1 cellular context compared by ENCODE assay signal in the genomic region with DNA sequence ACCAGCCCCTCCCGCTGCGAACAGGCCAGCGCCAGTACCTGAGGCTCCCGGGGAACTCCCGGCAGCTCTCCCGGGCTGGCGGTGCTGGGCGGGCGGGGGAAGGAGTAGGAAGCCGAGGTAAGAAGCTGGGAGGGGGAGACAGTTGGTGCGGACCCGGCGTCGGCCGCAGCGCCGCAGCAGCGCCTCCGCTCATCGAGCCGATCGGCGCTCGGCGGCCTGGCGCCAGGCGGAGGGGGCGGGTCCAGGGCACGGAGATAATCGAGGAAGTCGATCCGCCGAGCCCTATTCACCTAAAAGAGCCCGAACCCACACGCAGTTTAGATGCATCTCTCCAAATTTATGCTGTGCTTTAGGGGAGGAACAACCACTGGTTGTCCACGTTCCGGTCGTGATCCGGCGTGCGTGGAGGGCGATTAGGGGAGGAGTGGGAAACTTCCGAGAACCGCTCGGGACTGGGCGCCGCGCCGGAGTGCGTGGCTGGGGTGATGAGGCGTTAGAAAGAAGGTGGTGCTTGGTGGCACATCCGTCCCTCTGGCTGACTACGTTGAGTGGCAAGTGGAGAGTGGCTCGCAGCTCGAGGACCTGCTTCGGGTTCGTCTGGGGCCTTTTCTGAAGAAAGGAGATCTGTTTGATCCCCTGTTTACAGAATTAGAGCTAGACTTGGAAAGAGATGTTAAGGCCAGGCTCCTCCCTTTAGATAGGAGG.
TF ChIP-seq lines count a peak whose summit lies in the region.

A gene with protein sequence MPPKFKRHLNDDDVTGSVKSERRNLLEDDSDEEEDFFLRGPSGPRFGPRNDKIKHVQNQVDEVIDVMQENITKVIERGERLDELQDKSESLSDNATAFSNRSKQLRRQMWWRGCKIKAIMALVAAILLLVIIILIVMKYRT (minus strand): TSS at position 194 of the 705 bp plus-strand sequence. CDS start 3,651 bp downstream, outside the sequence.

TF ChIP-seq in HEK293, 187 proteins besides CTCF, POLR2A, EP300 and RAD21 (continued from another document and continues in another):
- TF ChIP-seq ZNF311 (tag by site-specific recombination; IDR thresholded peaks at IDR 0.05; ENCODE audit: borderline replicate concordance) = no peak
- TF ChIP-seq ZBTB7A (tag by site-specific recombination; IDR thresholded peaks at IDR 0.05; ENCODE audit: low read depth) = no peak
- TF ChIP-seq ZNF404 (tag by site-specific recombination; IDR thresholded peaks at IDR 0.05) = no peak
- TF ChIP-seq ZNF610 (tag by site-specific recombination; IDR thresholded peaks at IDR 0.05; ENCODE audit: borderline replicate concordance) = no peak
- no peak for TF ChIP-seq ZNF214 (tag by site-specific recombination; IDR thresholded peaks at IDR 0.05; ENCODE audit: borderline replicate concordance)
- no peak for TF ChIP-seq ZNF544 (tag by site-specific recombination; IDR thresholded peaks at IDR 0.05)
- TF ChIP-seq, protein P1, sequence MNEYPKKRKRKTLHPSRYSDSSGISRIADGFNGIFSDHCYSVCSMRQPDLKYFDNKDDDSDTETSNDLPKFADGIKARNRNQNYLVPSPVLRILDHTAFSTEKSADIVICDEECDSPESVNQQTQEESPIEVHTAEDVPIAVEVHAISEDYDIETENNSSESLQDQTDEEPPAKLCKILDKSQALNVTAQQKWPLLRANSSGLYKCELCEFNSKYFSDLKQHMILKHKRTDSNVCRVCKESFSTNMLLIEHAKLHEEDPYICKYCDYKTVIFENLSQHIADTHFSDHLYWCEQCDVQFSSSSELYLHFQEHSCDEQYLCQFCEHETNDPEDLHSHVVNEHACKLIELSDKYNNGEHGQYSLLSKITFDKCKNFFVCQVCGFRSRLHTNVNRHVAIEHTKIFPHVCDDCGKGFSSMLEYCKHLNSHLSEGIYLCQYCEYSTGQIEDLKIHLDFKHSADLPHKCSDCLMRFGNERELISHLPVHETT (tag by site-specific recombination; IDR thresholded peaks at IDR 0.05) = peak; percentile 57; the same call in 1 of the 2 replicates
- TF ChIP-seq, protein P2, sequence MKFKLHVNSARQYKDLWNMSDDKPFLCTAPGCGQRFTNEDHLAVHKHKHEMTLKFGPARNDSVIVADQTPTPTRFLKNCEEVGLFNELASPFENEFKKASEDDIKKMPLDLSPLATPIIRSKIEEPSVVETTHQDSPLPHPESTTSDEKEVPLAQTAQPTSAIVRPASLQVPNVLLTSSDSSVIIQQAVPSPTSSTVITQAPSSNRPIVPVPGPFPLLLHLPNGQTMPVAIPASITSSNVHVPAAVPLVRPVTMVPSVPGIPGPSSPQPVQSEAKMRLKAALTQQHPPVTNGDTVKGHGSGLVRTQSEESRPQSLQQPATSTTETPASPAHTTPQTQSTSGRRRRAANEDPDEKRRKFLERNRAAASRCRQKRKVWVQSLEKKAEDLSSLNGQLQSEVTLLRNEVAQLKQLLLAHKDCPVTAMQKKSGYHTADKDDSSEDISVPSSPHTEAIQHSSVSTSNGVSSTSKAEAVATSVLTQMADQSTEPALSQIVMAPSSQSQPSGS (tag by site-specific recombination; IDR thresholded peaks at IDR 0.05; ENCODE audit: low read depth) = no peak
- TF ChIP-seq, protein P3, sequence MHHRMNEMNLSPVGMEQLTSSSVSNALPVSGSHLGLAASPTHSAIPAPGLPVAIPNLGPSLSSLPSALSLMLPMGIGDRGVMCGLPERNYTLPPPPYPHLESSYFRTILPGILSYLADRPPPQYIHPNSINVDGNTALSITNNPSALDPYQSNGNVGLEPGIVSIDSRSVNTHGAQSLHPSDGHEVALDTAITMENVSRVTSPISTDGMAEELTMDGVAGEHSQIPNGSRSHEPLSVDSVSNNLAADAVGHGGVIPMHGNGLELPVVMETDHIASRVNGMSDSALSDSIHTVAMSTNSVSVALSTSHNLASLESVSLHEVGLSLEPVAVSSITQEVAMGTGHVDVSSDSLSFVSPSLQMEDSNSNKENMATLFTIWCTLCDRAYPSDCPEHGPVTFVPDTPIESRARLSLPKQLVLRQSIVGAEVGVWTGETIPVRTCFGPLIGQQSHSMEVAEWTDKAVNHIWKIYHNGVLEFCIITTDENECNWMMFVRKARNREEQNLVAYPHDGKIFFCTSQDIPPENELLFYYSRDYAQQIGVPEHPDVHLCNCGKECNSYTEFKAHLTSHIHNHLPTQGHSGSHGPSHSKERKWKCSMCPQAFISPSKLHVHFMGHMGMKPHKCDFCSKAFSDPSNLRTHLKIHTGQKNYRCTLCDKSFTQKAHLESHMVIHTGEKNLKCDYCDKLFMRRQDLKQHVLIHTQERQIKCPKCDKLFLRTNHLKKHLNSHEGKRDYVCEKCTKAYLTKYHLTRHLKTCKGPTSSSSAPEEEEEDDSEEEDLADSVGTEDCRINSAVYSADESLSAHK (tag by site-specific recombination; IDR thresholded peaks at IDR 0.05) = 0 out of 2 replicates have a peak, but pooled peaks have one; percentile 39
- TF ChIP-seq, protein P4, sequence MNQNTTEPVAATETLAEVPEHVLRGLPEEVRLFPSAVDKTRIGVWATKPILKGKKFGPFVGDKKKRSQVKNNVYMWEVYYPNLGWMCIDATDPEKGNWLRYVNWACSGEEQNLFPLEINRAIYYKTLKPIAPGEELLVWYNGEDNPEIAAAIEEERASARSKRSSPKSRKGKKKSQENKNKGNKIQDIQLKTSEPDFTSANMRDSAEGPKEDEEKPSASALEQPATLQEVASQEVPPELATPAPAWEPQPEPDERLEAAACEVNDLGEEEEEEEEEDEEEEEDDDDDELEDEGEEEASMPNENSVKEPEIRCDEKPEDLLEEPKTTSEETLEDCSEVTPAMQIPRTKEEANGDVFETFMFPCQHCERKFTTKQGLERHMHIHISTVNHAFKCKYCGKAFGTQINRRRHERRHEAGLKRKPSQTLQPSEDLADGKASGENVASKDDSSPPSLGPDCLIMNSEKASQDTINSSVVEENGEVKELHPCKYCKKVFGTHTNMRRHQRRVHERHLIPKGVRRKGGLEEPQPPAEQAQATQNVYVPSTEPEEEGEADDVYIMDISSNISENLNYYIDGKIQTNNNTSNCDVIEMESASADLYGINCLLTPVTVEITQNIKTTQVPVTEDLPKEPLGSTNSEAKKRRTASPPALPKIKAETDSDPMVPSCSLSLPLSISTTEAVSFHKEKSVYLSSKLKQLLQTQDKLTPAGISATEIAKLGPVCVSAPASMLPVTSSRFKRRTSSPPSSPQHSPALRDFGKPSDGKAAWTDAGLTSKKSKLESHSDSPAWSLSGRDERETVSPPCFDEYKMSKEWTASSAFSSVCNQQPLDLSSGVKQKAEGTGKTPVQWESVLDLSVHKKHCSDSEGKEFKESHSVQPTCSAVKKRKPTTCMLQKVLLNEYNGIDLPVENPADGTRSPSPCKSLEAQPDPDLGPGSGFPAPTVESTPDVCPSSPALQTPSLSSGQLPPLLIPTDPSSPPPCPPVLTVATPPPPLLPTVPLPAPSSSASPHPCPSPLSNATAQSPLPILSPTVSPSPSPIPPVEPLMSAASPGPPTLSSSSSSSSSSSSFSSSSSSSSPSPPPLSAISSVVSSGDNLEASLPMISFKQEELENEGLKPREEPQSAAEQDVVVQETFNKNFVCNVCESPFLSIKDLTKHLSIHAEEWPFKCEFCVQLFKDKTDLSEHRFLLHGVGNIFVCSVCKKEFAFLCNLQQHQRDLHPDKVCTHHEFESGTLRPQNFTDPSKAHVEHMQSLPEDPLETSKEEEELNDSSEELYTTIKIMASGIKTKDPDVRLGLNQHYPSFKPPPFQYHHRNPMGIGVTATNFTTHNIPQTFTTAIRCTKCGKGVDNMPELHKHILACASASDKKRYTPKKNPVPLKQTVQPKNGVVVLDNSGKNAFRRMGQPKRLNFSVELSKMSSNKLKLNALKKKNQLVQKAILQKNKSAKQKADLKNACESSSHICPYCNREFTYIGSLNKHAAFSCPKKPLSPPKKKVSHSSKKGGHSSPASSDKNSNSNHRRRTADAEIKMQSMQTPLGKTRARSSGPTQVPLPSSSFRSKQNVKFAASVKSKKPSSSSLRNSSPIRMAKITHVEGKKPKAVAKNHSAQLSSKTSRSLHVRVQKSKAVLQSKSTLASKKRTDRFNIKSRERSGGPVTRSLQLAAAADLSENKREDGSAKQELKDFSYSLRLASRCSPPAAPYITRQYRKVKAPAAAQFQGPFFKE (tag by site-specific recombination; IDR thresholded peaks at IDR 0.05; ENCODE audit: borderline replicate concordance) = no peak
- TF ChIP-seq, protein P5, sequence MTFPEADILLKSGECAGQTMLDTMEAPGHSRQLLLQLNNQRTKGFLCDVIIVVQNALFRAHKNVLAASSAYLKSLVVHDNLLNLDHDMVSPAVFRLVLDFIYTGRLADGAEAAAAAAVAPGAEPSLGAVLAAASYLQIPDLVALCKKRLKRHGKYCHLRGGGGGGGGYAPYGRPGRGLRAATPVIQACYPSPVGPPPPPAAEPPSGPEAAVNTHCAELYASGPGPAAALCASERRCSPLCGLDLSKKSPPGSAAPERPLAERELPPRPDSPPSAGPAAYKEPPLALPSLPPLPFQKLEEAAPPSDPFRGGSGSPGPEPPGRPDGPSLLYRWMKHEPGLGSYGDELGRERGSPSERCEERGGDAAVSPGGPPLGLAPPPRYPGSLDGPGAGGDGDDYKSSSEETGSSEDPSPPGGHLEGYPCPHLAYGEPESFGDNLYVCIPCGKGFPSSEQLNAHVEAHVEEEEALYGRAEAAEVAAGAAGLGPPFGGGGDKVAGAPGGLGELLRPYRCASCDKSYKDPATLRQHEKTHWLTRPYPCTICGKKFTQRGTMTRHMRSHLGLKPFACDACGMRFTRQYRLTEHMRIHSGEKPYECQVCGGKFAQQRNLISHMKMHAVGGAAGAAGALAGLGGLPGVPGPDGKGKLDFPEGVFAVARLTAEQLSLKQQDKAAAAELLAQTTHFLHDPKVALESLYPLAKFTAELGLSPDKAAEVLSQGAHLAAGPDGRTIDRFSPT (tag by site-specific recombination; IDR thresholded peaks at IDR 0.05) = no peak
- peak; percentile 86; the same call in 1 of the 2 replicates for TF ChIP-seq ZBTB48 (tag by site-specific recombination; IDR thresholded peaks at IDR 0.05)
- TF ChIP-seq ZNF175 (tag by site-specific recombination; IDR thresholded peaks at IDR 0.05) = no peak
- TF ChIP-seq ZFP69B (tag by site-specific recombination; IDR thresholded peaks at IDR 0.05) = peak; percentile 48
- TF ChIP-seq ZNF23 (tag by site-specific recombination; IDR thresholded peaks at IDR 0.05; ENCODE audit: borderline replicate concordance) = no peak
- TF ChIP-seq ZBTB20 (tag by site-specific recombination; IDR thresholded peaks at IDR 0.05) = peak; percentile 71; the same call in 1 of the 2 replicates
- TF ChIP-seq, protein P6, sequence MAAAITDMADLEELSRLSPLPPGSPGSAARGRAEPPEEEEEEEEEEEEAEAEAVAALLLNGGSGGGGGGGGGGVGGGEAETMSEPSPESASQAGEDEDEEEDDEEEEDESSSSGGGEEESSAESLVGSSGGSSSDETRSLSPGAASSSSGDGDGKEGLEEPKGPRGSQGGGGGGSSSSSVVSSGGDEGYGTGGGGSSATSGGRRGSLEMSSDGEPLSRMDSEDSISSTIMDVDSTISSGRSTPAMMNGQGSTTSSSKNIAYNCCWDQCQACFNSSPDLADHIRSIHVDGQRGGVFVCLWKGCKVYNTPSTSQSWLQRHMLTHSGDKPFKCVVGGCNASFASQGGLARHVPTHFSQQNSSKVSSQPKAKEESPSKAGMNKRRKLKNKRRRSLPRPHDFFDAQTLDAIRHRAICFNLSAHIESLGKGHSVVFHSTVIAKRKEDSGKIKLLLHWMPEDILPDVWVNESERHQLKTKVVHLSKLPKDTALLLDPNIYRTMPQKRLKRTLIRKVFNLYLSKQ (tag by site-specific recombination; IDR thresholded peaks at IDR 0.05; ENCODE audit: borderline replicate concordance) = no peak
- peak; percentile 78 for TF ChIP-seq SP2 (tag by site-specific recombination; IDR thresholded peaks at IDR 0.05)
- no peak for TF ChIP-seq ZNF670 (tag by site-specific recombination; IDR thresholded peaks at IDR 0.05; ENCODE audit: low read depth)
- TF ChIP-seq GLI2 (tag by site-specific recombination; IDR thresholded peaks at IDR 0.05; ENCODE audit: borderline replicate concordance, low read depth) = no peak
- TF ChIP-seq KLF16 (tag by site-specific recombination; IDR thresholded peaks at IDR 0.05) = peak; percentile 99
- TF ChIP-seq, protein P7, sequence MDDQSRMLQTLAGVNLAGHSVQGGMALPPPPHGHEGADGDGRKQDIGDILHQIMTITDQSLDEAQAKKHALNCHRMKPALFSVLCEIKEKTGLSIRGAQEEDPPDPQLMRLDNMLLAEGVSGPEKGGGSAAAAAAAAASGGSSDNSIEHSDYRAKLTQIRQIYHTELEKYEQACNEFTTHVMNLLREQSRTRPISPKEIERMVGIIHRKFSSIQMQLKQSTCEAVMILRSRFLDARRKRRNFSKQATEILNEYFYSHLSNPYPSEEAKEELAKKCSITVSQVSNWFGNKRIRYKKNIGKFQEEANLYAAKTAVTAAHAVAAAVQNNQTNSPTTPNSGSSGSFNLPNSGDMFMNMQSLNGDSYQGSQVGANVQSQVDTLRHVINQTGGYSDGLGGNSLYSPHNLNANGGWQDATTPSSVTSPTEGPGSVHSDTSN (CRISPR knock-in tag; IDR thresholded peaks at IDR 0.05) = 0 out of 2 replicates have a peak, but pooled peaks have one; percentile 43
- no peak for TF ChIP-seq ZNF830 (tag by site-specific recombination; IDR thresholded peaks at IDR 0.05; ENCODE audit: low read depth)
- TF ChIP-seq ZNF561 (tag by site-specific recombination; IDR thresholded peaks at IDR 0.05; ENCODE audit: borderline replicate concordance) = peak; percentile 74; the same call in 1 of the 2 replicates
- TF ChIP-seq ZNF138 (tag by site-specific recombination; IDR thresholded peaks at IDR 0.05; ENCODE audit: borderline replicate concordance) = no peak
- TF ChIP-seq, protein P8, sequence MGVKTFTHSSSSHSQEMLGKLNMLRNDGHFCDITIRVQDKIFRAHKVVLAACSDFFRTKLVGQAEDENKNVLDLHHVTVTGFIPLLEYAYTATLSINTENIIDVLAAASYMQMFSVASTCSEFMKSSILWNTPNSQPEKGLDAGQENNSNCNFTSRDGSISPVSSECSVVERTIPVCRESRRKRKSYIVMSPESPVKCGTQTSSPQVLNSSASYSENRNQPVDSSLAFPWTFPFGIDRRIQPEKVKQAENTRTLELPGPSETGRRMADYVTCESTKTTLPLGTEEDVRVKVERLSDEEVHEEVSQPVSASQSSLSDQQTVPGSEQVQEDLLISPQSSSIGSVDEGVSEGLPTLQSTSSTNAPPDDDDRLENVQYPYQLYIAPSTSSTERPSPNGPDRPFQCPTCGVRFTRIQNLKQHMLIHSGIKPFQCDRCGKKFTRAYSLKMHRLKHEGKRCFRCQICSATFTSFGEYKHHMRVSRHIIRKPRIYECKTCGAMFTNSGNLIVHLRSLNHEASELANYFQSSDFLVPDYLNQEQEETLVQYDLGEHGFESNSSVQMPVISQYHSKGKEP (tag by site-specific recombination; IDR thresholded peaks at IDR 0.05) = 0 out of 2 replicates have a peak, but pooled peaks have one; percentile 73
- TF ChIP-seq ZNF473 (tag by site-specific recombination; IDR thresholded peaks at IDR 0.05) = no peak
- no peak; the same call in 1 of the 2 replicates for TF ChIP-seq ZBTB21 (tag by site-specific recombination; IDR thresholded peaks at IDR 0.05)
- peak; percentile 98 for TF ChIP-seq SP3 (tag by site-specific recombination; IDR thresholded peaks at IDR 0.05)
- no peak for TF ChIP-seq ZNF10 (tag by site-specific recombination; IDR thresholded peaks at IDR 0.05)
